ENCODE assay signal across 1 cellular context in the genomic region with DNA sequence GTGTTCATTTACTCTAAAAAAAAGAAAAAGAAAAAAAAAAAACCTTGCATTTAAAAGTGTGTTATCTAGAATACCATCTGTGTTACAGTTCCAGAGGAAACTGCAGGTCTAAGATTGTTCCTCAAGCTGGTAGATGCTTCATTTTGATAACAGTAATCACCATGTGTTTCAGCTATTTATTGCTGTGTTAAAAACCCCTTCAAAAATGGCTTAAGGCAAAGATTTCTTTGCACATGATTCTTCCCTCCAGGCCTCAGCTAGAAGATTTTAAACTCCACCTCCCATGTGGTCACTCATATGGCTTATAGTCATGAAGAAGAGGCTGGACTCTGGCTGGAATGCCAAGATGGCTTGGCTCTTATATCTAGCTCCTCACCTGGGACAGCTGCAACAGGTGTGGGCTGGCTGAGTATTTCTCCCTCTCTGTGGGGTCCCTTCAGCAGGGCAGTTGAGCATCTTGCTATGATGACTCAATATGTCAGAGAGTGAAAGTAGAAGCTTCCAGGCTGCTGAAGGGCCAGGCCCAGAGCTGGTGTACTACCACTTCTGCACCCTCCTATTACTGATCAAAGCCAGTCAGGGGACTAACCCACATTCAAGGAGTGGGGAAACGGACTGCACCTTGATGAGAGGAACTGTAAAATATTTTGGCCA.
TF ChIP-seq lines count a peak whose summit lies in the region.

No MANE protein-coding gene starts in this region.

TF ChIP-seq in SK-N-SH treated with all-trans-retinoic acid at 6 μM for 48 hours, 23 proteins besides CTCF, POLR2A, EP300 and RAD21 (continued from another document):
- no peak for TF ChIP-seq CREB5 (CRISPR knock-in tag; IDR thresholded peaks at IDR 0.05; ENCODE audit: low read depth)
- TF ChIP-seq, protein P1, sequence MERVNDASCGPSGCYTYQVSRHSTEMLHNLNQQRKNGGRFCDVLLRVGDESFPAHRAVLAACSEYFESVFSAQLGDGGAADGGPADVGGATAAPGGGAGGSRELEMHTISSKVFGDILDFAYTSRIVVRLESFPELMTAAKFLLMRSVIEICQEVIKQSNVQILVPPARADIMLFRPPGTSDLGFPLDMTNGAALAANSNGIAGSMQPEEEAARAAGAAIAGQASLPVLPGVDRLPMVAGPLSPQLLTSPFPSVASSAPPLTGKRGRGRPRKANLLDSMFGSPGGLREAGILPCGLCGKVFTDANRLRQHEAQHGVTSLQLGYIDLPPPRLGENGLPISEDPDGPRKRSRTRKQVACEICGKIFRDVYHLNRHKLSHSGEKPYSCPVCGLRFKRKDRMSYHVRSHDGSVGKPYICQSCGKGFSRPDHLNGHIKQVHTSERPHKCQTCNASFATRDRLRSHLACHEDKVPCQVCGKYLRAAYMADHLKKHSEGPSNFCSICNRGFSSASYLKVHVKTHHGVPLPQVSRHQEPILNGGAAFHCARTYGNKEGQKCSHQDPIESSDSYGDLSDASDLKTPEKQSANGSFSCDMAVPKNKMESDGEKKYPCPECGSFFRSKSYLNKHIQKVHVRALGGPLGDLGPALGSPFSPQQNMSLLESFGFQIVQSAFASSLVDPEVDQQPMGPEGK (CRISPR knock-in tag; IDR thresholded peaks at IDR 0.05; ENCODE audit: borderline replicate concordance), result no peak
